In the genomic region with DNA sequence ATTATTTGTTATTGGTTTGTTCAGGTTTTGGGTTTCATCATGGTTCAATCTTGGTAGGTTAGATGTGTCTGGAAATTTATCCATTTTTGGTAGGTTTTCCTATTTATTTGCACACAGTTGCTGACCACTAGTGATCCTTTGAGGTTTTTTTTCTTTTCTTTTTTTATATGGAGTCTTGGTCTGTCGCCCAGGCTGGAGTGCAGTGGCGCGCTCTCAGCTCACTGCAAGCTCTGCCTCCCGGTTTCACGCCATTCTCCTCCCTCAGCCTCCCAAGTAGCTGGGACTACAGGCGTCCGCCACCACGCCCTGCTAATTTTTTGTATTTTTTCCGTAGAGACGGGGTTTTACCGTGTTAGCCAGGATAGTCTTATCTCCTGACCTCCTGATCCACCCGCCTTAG, we compare ENCODE assay signal across 6 cellular contexts. TPM values are rescaled to one million over a fixed set of nuclear protein-coding genes. Genes with fewer than 3 reads are reported as not detected.
"Had no signal": no experiment of that assay in that cellular context is flagged by ENCODE, and none has a peak within 500 bp of the region (broad histone marks: within the 10 kb centered on the region; RNA-seq: fewer than 3 reads in every experiment).

No MANE protein-coding gene starts in this region.

RNA-seq across cellular contexts. Expression of a gene that starts 20.1 kb away (rescaled TPM):
- total RNA-seq: GM23248, GM23338, H1, H4, H9, HFFc6 had no signal
- polyA plus RNA-seq: GM23248, GM23338, H1 had no signal

RNA-seq across cellular contexts. Expression of a gene that starts 32.0 kb away (rescaled TPM):
- total RNA-seq: GM23248, H4, H9, HFFc6 had no signal
- polyA plus RNA-seq: GM23248, GM23338 had no signal
